ENCODE assay signal across 11 cellular contexts in genomic region chrX:153642655-153643430, GRCh38. TPM values are rescaled to one million over a fixed set of nuclear protein-coding genes. Genes with fewer than 3 reads are reported as not detected.
DNase-seq lines count a peak whose midpoint lies in the region; ATAC-seq and TF ChIP-seq lines count a peak whose summit lies in the region.
"Had no signal": no experiment of that assay in that cellular context is flagged by ENCODE, and none has a peak within 500 bp of the region (broad histone marks: within the 10 kb centered on the region; RNA-seq: fewer than 3 reads in every experiment).

No MANE protein-coding gene starts in this region.

- H3K9me3 Mint-ChIP-seq in WTC11: no peaks in the 10 kb centered on the region

- H3K4me3 ChIP-seq in mesenchymal stem cell (ENCODE audit: insufficient read depth in 1 of 2, low read depth in 1 of 2, low read length in 2 of 2) (no peak overlapping the region), gastroesophageal sphincter (peak overlapping the region in 1 of 2 donors; percentile 26)

- H3K4me1 Mint-ChIP-seq in WTC11: peaks cover 10% of the 10 kb centered on the region

- TF ChIP-seq EP300 in gastroesophageal sphincter (IDR thresholded peaks at IDR 0.05): no peak

- H3K27ac Mint-ChIP-seq in WTC11: no peak overlapping the region

- H3K27me3 ChIP-seq in mesenchymal stem cell (ENCODE audit: control insufficient read depth in 1 of 2, insufficient read depth in 1 of 2, low read length in 2 of 2) (peaks cover 49 to 77% of the 10 kb centered on the region in 2 experiments), gastroesophageal sphincter (peaks cover 70% of the 10 kb centered on the region)

- H4K8ac ChIP-seq in mesenchymal stem cell (ENCODE audit: low read length): no peak overlapping the region

- WGBS in mesenchymal stem cell: 11% methylated on average over 42 of the region's 48 CpGs
- 3 to 40% methylated on average over 6 to 27 of the region's 48 CpGs for WGBS in gastroesophageal sphincter (ENCODE audit: low coverage in 1 of 2), 2 donors

- H3K36me3 ChIP-seq in mesenchymal stem cell (ENCODE audit: control insufficient read depth in 1 of 2, insufficient read depth in 2 of 2, low read depth in 1 of 2, low read length in 2 of 2) (no peaks in the 10 kb centered on the region), gastroesophageal sphincter (no peaks in the 10 kb centered on the region)

- H2BK120ac ChIP-seq in mesenchymal stem cell (ENCODE audit: low read depth, low read length): no peak overlapping the region

- no peak overlapping the region for H3K4ac ChIP-seq in mesenchymal stem cell (ENCODE audit: low read depth in 1 of 2, low read length in 2 of 2)

- H3K23ac ChIP-seq in mesenchymal stem cell (ENCODE audit: low read length in 2 of 2): no peak overlapping the region

- CTCF ChIA-PET in WTC11 (lab: Charles Lee): interaction anchor here (0.8 to 10.6 kb wide), 9 partner anchors 12 to 172 kb away, joined by 3 to 153 read pairs (median 19); partner anchors contain the start of gene HAUS7

- peak overlapping the region; percentile 63 for H3K4me3 Mint-ChIP-seq in WTC11

- DNase-seq in DMS53 (lab: John Stamatoyannopoulos, UW) (peak; percentile 28), DMS53 treated with DMSO at 0.1 percent for 48 hours (lab: John Stamatoyannopoulos, UW; ENCODE audit: unreplicated experiment) (no peak), WTC11 (ENCODE audit: low spot score) (no peak), mesenchymal stem cell (no peak), NCI-H1930 (lab: John Stamatoyannopoulos, UW) (no peak)
- DNase-seq: activated CD4-positive, CD25-positive, alpha-beta regulatory T cell treated with anti-CD3 and anti-CD28 coated beads, Interleukin-2, amount 50 U/mL, for 72 hours; effector memory CD4-positive, alpha-beta T cell; small intestine had no signal

- H3K14ac ChIP-seq in mesenchymal stem cell (ENCODE audit: low read length in 2 of 2): no peak overlapping the region

- H3K4me1 ChIP-seq in mesenchymal stem cell (ENCODE audit: control insufficient read depth, insufficient read depth, low read depth, low read length): peaks cover 33% of the 10 kb centered on the region
- peaks cover 0 to 43% (median 10%) of the 10 kb centered on the region in 3 donors for H3K4me1 ChIP-seq in gastroesophageal sphincter

- no peak overlapping the region for H4K91ac ChIP-seq in mesenchymal stem cell (ENCODE audit: low read length)

- no peak for TF ChIP-seq POLR2A in gastroesophageal sphincter (IDR thresholded peaks at IDR 0.05)

- no peaks in the 10 kb centered on the region for H3K36me3 Mint-ChIP-seq in WTC11

- no peak overlapping the region for H2AFZ ChIP-seq in mesenchymal stem cell (ENCODE audit: low read depth, low read length)

- peak overlapping the region; percentile 58 for H3K4me2 ChIP-seq in mesenchymal stem cell (ENCODE audit: low read length, poor library complexity, severe bottlenecking)

- no peak overlapping the region for H3K9ac ChIP-seq in mesenchymal stem cell (ENCODE audit: low read length)

- H3K27ac ChIP-seq in C4-2B (peak overlapping the region; percentile 56), mesenchymal stem cell (ENCODE audit: low read length, poor library complexity, severe bottlenecking) (no peak overlapping the region), gastroesophageal sphincter (no peak overlapping the region)

- ATAC-seq in WTC11 (no peak), HG03469 (IDR thresholded peaks at IDR 0.05; ENCODE audit: unreplicated experiment) (no peak), gastroesophageal sphincter (no peak)

- H2BK15ac ChIP-seq in mesenchymal stem cell (ENCODE audit: low read depth, poor library complexity, severe bottlenecking): no peak overlapping the region

- H2AK5ac ChIP-seq in mesenchymal stem cell (ENCODE audit: low read length, severe bottlenecking): no peak overlapping the region

- H3K79me1 ChIP-seq in mesenchymal stem cell (replicated peaks; ENCODE audit: low read length, poor library complexity, severe bottlenecking): no peaks in the 10 kb centered on the region

- H2BK5ac ChIP-seq in mesenchymal stem cell (ENCODE audit: low read depth, low read length, poor library complexity, severe bottlenecking): no peak overlapping the region

- H3K9me3 ChIP-seq in mesenchymal stem cell (ENCODE audit: control insufficient read depth, low read length) (no peaks in the 10 kb centered on the region), gastroesophageal sphincter (no peaks in the 10 kb centered on the region)

- no peak overlapping the region for H3K18ac ChIP-seq in mesenchymal stem cell (ENCODE audit: low read depth in 1 of 2, low read length in 2 of 2)

- POLR2A ChIA-PET in WTC11 (lab: Charles Lee): no interaction called here

- H3K27me3 Mint-ChIP-seq in WTC11 (ENCODE audit: low read depth): peaks cover 66% of the 10 kb centered on the region

- H2BK12ac ChIP-seq in mesenchymal stem cell (ENCODE audit: low read length in 2 of 2): no peak overlapping the region

- TF ChIP-seq CTCF in C4-2B (conservative IDR thresholded peaks at IDR 0.05) (no peak), WTC11 (IDR thresholded peaks at IDR 0.05) (no peak), gastroesophageal sphincter (IDR thresholded peaks at IDR 0.05) (no peak)

TF ChIP-seq in WTC11, 78 proteins besides CTCF, POLR2A, EP300 and RAD21 (continues in another document):
- TF ChIP-seq ESRRA (CRISPR knock-in tag; IDR thresholded peaks at IDR 0.05; ENCODE audit: borderline replicate concordance): no peak
- TF ChIP-seq, protein P1, sequence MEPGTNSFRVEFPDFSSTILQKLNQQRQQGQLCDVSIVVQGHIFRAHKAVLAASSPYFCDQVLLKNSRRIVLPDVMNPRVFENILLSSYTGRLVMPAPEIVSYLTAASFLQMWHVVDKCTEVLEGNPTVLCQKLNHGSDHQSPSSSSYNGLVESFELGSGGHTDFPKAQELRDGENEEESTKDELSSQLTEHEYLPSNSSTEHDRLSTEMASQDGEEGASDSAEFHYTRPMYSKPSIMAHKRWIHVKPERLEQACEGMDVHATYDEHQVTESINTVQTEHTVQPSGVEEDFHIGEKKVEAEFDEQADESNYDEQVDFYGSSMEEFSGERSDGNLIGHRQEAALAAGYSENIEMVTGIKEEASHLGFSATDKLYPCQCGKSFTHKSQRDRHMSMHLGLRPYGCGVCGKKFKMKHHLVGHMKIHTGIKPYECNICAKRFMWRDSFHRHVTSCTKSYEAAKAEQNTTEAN (CRISPR knock-in tag; IDR thresholded peaks at IDR 0.05): no peak
- no peak for TF ChIP-seq SMAD3 (CRISPR knock-in tag; IDR thresholded peaks at IDR 0.05; ENCODE audit: borderline replicate concordance)
- TF ChIP-seq MYBL2 (CRISPR knock-in tag; IDR thresholded peaks at IDR 0.05): no peak
- TF ChIP-seq ETV6 (CRISPR knock-in tag; IDR thresholded peaks at IDR 0.05): no peak
- TF ChIP-seq OVOL2 (CRISPR knock-in tag; IDR thresholded peaks at IDR 0.05; ENCODE audit: borderline replicate concordance): no peak
- no peak for TF ChIP-seq ZNF232 (CRISPR knock-in tag; IDR thresholded peaks at IDR 0.05)
- no peak for TF ChIP-seq PRRX2 (CRISPR knock-in tag; IDR thresholded peaks at IDR 0.05)
- TF ChIP-seq ZNF416 (CRISPR knock-in tag; IDR thresholded peaks at IDR 0.05): no peak
- TF ChIP-seq, protein P2, sequence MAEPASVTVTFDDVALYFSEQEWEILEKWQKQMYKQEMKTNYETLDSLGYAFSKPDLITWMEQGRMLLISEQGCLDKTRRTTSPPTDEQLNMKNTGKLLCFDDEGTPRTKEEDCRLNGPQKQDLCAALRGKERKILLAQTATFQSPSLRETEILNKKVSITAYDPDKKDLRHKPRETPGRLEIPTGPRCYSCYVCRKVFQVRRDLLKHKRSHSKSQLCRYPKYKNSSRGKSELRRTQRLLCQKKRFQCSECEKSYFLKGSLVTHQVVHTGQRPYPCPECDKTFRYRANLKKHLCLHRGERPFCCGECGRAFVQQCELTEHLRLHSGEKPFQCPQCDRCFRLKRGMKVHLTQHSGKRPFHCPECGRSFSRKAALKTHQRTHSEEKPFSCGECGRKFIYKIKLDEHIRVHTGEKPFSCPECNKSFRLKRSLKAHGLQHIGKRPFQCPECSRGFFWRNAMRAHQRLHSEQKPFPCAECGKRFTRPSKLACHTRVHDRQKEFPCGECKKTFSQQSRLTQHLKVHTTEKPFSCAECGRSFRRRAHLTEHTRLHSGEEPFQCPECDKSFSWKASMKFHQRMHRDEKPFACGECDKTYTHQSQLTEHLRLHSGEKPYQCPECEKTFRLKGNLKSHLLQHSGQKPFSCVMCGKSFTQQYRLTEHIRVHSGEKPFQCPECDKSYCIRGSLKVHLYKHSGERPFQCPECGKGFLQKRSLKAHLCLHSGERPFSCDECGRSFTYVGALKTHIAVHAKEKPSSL (CRISPR knock-in tag; conservative IDR thresholded peaks at IDR 0.05): no peak
- no peak for TF ChIP-seq E2F4 (CRISPR knock-in tag; IDR thresholded peaks at IDR 0.05; ENCODE audit: borderline replicate concordance, low read depth)
- no peak for TF ChIP-seq ZMAT4 (CRISPR knock-in tag; IDR thresholded peaks at IDR 0.05)

RNA-seq across cellular contexts. Expression of gene DUSP9, which starts 4.2 kb away (rescaled TPM):
- 2.5 to 2.8 TPM (median 2.5 TPM) in 3 replicates for total RNA-seq in WTC11 (2021)
- polyA plus RNA-seq in mesenchymal stem cell (2013, experiment 1 of 2): 0.03 TPM
- polyA plus RNA-seq in mesenchymal stem cell (2013, experiment 2 of 2): 0.01 TPM
- not detected for total RNA-seq in gastroesophageal sphincter

RNA-seq across cellular contexts. Expression of gene PNCK, which starts 30.8 kb away (rescaled TPM):
- total RNA-seq in WTC11 (2021): 8.6 to 14.3 TPM (median 12.1 TPM) in 3 replicates
- 0.10 TPM for polyA plus RNA-seq in mesenchymal stem cell (2013, experiment 1 of 2)
- polyA plus RNA-seq in mesenchymal stem cell (2013, experiment 2 of 2): 0.03 TPM
- total RNA-seq in gastroesophageal sphincter: 10 to 100 TPM; 14.4 to 55.9 (median 30.1) TPM

RNA-seq across cellular contexts. Expression of gene CCNQ, which starts 43.9 kb away (rescaled TPM):
- total RNA-seq in WTC11 (2021) (15.2 to 17.4 TPM (median 15.4 TPM) in 3 replicates), gastroesophageal sphincter (10 to 100 TPM; 30.7 to 57.7 (median 51.4) TPM)
- polyA plus RNA-seq in mesenchymal stem cell (2013, experiment 1 of 2): 24.5 TPM
- polyA plus RNA-seq in mesenchymal stem cell (2013, experiment 2 of 2): 26.2 TPM

RNA-seq across cellular contexts. Expression of gene SLC6A8, which starts 44.9 kb away (rescaled TPM):
- total RNA-seq in WTC11 (2021) (102 to 112 TPM (median 110 TPM) in 3 replicates), gastroesophageal sphincter (10 to 100 TPM; 25.3 to 86.6 (median 37.9) TPM)
- polyA plus RNA-seq in mesenchymal stem cell (2013, experiment 1 of 2): 26.1 TPM
- 26.0 TPM for polyA plus RNA-seq in mesenchymal stem cell (2013, experiment 2 of 2)
